15 cellular contexts compared by ENCODE assay signal in genomic region chr4:126961661-126962060, GRCh38.
A peak's percentile ranks its signal among the peaks of the same experiment; 100 is the strongest.
DNase-seq lines count a peak whose midpoint lies in the region; ATAC-seq and TF ChIP-seq lines count a peak whose summit lies in the region.
"Had no signal": no experiment of that assay in that cellular context is flagged by ENCODE, and none has a peak within 500 bp of the region (broad histone marks: within the 10 kb centered on the region; RNA-seq: fewer than 3 reads in every experiment).

No MANE protein-coding gene starts in this region.

- H3K9ac ChIP-seq in SK-N-MC (ENCODE audit: insufficient read length) (peak overlapping the region; percentile 40), neuronal stem cell (ENCODE audit: low read depth, low read length, poor library complexity) (no peak overlapping the region)
- H3K9ac ChIP-seq: BLaER1 treated with 17β-estradiol and CSF1 and Interleukin-3, amounts not matched to agents 10 nM and 100 nM had no signal

- H3K9me3 ChIP-seq in SK-N-MC (ENCODE audit: low read depth, low read length): no peaks in the 10 kb centered on the region
- no peaks in the 10 kb centered on the region for H3K9me3 ChIP-seq in neuronal stem cell (replicated peaks in 1 of 2; ENCODE audit: control insufficient read depth in 2 of 2, insufficient read depth in 1 of 2, low read depth in 1 of 2, low read length in 2 of 2)
- H3K9me3 ChIP-seq in upper lobe of right lung: no peaks in the 10 kb centered on the region
- H3K9me3 ChIP-seq: BLaER1 treated with 17β-estradiol and CSF1 and Interleukin-3, amounts not matched to agents 10 nM and 100 nM; Caco-2 had no signal

- H3K4me3 ChIP-seq in SK-N-MC: no peak overlapping the region
- H3K4me3 ChIP-seq in neuronal stem cell (ENCODE audit: low read length in 2 of 2): no peak overlapping the region
- no peak overlapping the region for H3K4me3 ChIP-seq in upper lobe of right lung
- H3K4me3 ChIP-seq: BLaER1 treated with 17β-estradiol and CSF1 and Interleukin-3, amounts not matched to agents 10 nM and 100 nM had no signal

- H2BK120ac ChIP-seq in neuronal stem cell (ENCODE audit: low read depth, low read length): no peak overlapping the region

- H3K18ac ChIP-seq in neuronal stem cell (ENCODE audit: low read length): no peak overlapping the region

- H2AK5ac ChIP-seq in neuronal stem cell (ENCODE audit: low read depth, low read length): no peak overlapping the region

- TF ChIP-seq CTCF in upper lobe of right lung (IDR thresholded peaks at IDR 0.05): no peak

- no peak overlapping the region for H2BK5ac ChIP-seq in neuronal stem cell (ENCODE audit: low read length)

- H3K4ac ChIP-seq in neuronal stem cell (ENCODE audit: low read length): no peak overlapping the region

- no peak overlapping the region for H3K23ac ChIP-seq in neuronal stem cell (ENCODE audit: low read depth, low read length, poor library complexity)

- no peaks in the 10 kb centered on the region for H3K36me3 ChIP-seq in SK-N-MC (ENCODE audit: insufficient read depth, low read length)
- no peaks in the 10 kb centered on the region for H3K36me3 ChIP-seq in neuronal stem cell (replicated peaks in 1 of 2; ENCODE audit: control insufficient read depth in 2 of 2, insufficient read depth in 2 of 2, low read length in 2 of 2)
- H3K36me3 ChIP-seq in upper lobe of right lung: no peaks in the 10 kb centered on the region
- H3K36me3 ChIP-seq: BLaER1 treated with 17β-estradiol and CSF1 and Interleukin-3, amounts not matched to agents 10 nM and 100 nM had no signal

- H3K4me1 ChIP-seq in neuronal stem cell (ENCODE audit: control insufficient read depth in 2 of 2, insufficient read depth in 1 of 2, low read depth in 1 of 2, low read length in 2 of 2): peaks cover 0 to 1% of the 10 kb centered on the region in 2 donors
- H3K4me1 ChIP-seq in upper lobe of right lung: no peaks in the 10 kb centered on the region
- H3K4me1 ChIP-seq: Caco-2 had no signal

- no peak overlapping the region for H3K14ac ChIP-seq in neuronal stem cell (ENCODE audit: low read length)

- WGBS in neuronal stem cell (ENCODE audit: extremely low coverage in 2 of 2, insufficient read length in 2 of 2, insufficient replicate concordance in 1 of 2), 2 donors: no CpG with 5 or more reads among the region's 1 CpG

- no peak overlapping the region for H4K8ac ChIP-seq in neuronal stem cell (ENCODE audit: low read depth, low read length)

- H2BK12ac ChIP-seq in neuronal stem cell (ENCODE audit: low read length): no peak overlapping the region

- H3K27ac ChIP-seq in SK-N-MC: peak overlapping the region; percentile 96
- H3K27ac ChIP-seq in neuronal stem cell (replicated peaks; ENCODE audit: low read length): no peak overlapping the region
- H3K27ac ChIP-seq in upper lobe of right lung: no peak overlapping the region
- H3K27ac ChIP-seq: BLaER1 treated with 17β-estradiol and CSF1 and Interleukin-3, amounts not matched to agents 10 nM and 100 nM; C4-2B had no signal

- no peak overlapping the region for H4K91ac ChIP-seq in neuronal stem cell (ENCODE audit: low read depth, low read length, poor library complexity)

- ATAC-seq in GM18519 (IDR thresholded peaks at IDR 0.05; ENCODE audit: low FRiP score, unreplicated experiment): no peak
- ATAC-seq in upper lobe of right lung: no peak
- no peak for ATAC-seq in GM18868 (IDR thresholded peaks at IDR 0.05; ENCODE audit: unreplicated experiment)
- ATAC-seq: CD8-positive, alpha-beta T cell had no signal

- H2BK15ac ChIP-seq in neuronal stem cell (ENCODE audit: low read length): no peak overlapping the region

- H3K27me3 ChIP-seq in neuronal stem cell (ENCODE audit: control insufficient read depth in 3 of 3, insufficient read depth in 3 of 3, low read depth in 1 of 3, low read length in 3 of 3) (no peaks in the 10 kb centered on the region), upper lobe of right lung (no peaks in the 10 kb centered on the region)
- H3K27me3 ChIP-seq: BLaER1 treated with 17β-estradiol and CSF1 and Interleukin-3, amounts not matched to agents 10 nM and 100 nM had no signal

- no peaks in the 10 kb centered on the region for H3K79me1 ChIP-seq in neuronal stem cell (ENCODE audit: low read depth, low read length)

- H3K4me2 ChIP-seq in neuronal stem cell (ENCODE audit: insufficient read depth, low read length, poor library complexity, severe bottlenecking): no peak overlapping the region
- H3K4me2 ChIP-seq: BLaER1 treated with 17β-estradiol and CSF1 and Interleukin-3, amounts not matched to agents 10 nM and 100 nM had no signal

- H2AFZ ChIP-seq in neuronal stem cell (ENCODE audit: low read length): peak overlapping the region; percentile 6

- no peak for DNase-seq in SK-N-MC (ENCODE audit: low read depth, low spot score)
- no peak for DNase-seq in neuronal stem cell (ENCODE audit: low spot score)
- no peak for DNase-seq in upper lobe of right lung
- DNase-seq: 8988T; AML-193; Caco-2; Calu3; CD4-positive, alpha-beta T cell; CD8-positive, alpha-beta T cell; DMS79 treated with DMSO at 0.1 percent for 48 hours; GF-D8 had no signal

- intact Hi-C loops in upper lobe of right lung (cut with DNase I): no loop called here
